Comparison of ENCODE assay signal across 8 cellular contexts in the genomic region with DNA sequence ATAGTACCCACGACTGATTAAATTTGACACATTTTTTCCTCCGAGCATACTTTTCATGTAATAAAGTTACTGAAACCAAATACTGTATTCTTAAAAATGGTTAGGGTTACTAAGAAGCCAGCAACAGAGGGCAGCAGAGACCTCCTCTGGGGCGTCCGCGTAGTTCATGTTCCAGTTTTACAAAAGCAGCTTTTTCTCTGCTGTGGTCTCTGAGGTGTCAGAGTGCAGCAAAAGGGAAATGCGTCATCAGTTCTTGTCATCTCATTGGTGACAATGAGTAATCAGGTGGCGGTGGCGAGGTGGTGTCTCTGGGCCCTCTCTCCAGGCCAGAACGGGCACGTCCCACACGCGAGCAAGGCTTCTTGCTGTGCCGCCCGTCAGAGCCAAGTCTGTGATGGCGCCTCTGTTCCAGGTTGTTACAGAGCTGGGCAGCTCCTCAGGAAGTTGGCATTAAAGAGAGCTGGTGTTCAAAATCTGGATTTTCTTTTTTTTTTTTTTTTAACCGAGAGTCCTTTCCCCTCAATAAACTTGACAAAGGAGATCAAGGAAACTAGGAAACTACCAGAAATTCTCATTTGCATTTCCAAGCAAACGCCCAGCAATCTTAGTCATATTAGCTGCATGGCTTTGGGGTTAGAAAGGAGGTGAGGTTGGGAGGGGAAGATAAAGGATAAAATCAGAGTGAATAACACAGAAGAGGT.
A peak's percentile ranks its signal among the peaks of the same experiment; 100 is the strongest.
DNase-seq lines count a peak whose midpoint lies in the region; TF ChIP-seq lines count a peak whose summit lies in the region.

No MANE protein-coding gene starts in this region.

- H3K9ac ChIP-seq in SK-N-MC (ENCODE audit: insufficient read length): peak overlapping the region; percentile 63

- H3K36me3 ChIP-seq in SK-N-MC (ENCODE audit: insufficient read depth, low read length): no peaks in the 10 kb centered on the region

- H3K9me3 ChIP-seq in SK-N-MC (ENCODE audit: low read depth, low read length): no peaks in the 10 kb centered on the region

- H3K4me3 Mint-ChIP-seq in HFFc6: peak overlapping the region; percentile 89
- H3K4me3 Mint-ChIP-seq in activated naive CD4-positive, alpha-beta T cell treated with anti-CD3 and anti-CD28 coated beads, Interleukin-2, amount 50 U/mL, for 24 hours: peak overlapping the region; percentile 85

- peak overlapping the region; percentile 43 for H3K27ac ChIP-seq in SK-N-MC
- peak overlapping the region; percentile 88 for H3K27ac ChIP-seq in temporal lobe (ENCODE audit: low read depth, low read length)

- peak; percentile 95 for DNase-seq in HFFc6
- DNase-seq in MV-4-11 (lab: John Stamatoyannopoulos, UW): peak; percentile 99
- DNase-seq in SK-N-MC (ENCODE audit: low read depth, low spot score): peak; percentile 78
- DNase-seq in glomerular visceral epithelial cell (ENCODE audit: extremely low spot score): peak; percentile 95
- DNase-seq in occipital lobe (lab: John Stamatoyannopoulos, UW): peak; percentile 81

- H3K27ac Mint-ChIP-seq in HFFc6: peak overlapping the region; percentile 96
- peak overlapping the region; percentile 100 for H3K27ac Mint-ChIP-seq in activated naive CD4-positive, alpha-beta T cell treated with anti-CD3 and anti-CD28 coated beads, Interleukin-2, amount 50 U/mL, for 24 hours

- no peaks in the 10 kb centered on the region for H3K36me3 Mint-ChIP-seq in HFFc6 (ENCODE audit: low read depth)
- no peaks in the 10 kb centered on the region for H3K36me3 Mint-ChIP-seq in activated naive CD4-positive, alpha-beta T cell treated with anti-CD3 and anti-CD28 coated beads, Interleukin-2, amount 50 U/mL, for 24 hours

- H3K4me3 ChIP-seq in GM08714 (ENCODE audit: low read length) (peak overlapping the region; percentile 7; the same call in 1 of the 2 replicates), SK-N-MC (peak overlapping the region; percentile 48)

- H3K27me3 Mint-ChIP-seq in HFFc6 (ENCODE audit: insufficient read depth): peaks cover 2% of the 10 kb centered on the region; the same call in 1 of the 2 replicates
- H3K27me3 Mint-ChIP-seq in activated naive CD4-positive, alpha-beta T cell treated with anti-CD3 and anti-CD28 coated beads, Interleukin-2, amount 50 U/mL, for 24 hours: no peaks in the 10 kb centered on the region

- no peaks in the 10 kb centered on the region for H3K9me3 Mint-ChIP-seq in HFFc6
- H3K9me3 Mint-ChIP-seq in activated naive CD4-positive, alpha-beta T cell treated with anti-CD3 and anti-CD28 coated beads, Interleukin-2, amount 50 U/mL, for 24 hours: no peaks in the 10 kb centered on the region

- peaks cover 24% of the 10 kb centered on the region for H3K4me1 Mint-ChIP-seq in HFFc6 (ENCODE audit: low read depth)
- H3K4me1 Mint-ChIP-seq in activated naive CD4-positive, alpha-beta T cell treated with anti-CD3 and anti-CD28 coated beads, Interleukin-2, amount 50 U/mL, for 24 hours: peaks cover 18% of the 10 kb centered on the region

- TF ChIP-seq CTCF in HFFc6 (IDR thresholded peaks at IDR 0.05): peak; percentile 90

Comparison
In these comparisons a context has a peak if more than half of its experiments do, and no peak if none do; other contexts are left out.
1. Peak in every context shown above with its lines: DNase-seq, H3K4me3 ChIP-seq and H3K27ac ChIP-seq.